12 cellular contexts compared by ENCODE assay signal in genomic region chr9:35835216-35835604, GRCh38. TPM values are rescaled to one million over a fixed set of nuclear protein-coding genes. Genes with fewer than 3 reads are reported as not detected.
DNase-seq lines count a peak whose midpoint lies in the region; ATAC-seq, FAIRE-seq and TF ChIP-seq lines count a peak whose summit lies in the region.
"Had no signal": no experiment of that assay in that cellular context is flagged by ENCODE, and none has a peak within 500 bp of the region (broad histone marks: within the 10 kb centered on the region; RNA-seq: fewer than 3 reads in every experiment).

No MANE protein-coding gene starts in this region.

- H3K36me3 ChIP-seq in small intestine (ENCODE audit: control insufficient read depth in 2 of 2, insufficient read depth in 2 of 2, low read length in 2 of 2): no peaks in the 10 kb centered on the region
- H3K36me3 ChIP-seq: suprapubic skin had no signal

- TF ChIP-seq CTCF in epithelial cell of esophagus (IDR thresholded peaks at IDR 0.05; ENCODE audit: insufficient read depth, low read depth, low read length, missing control alignments): peak; percentile 35

- no peaks in the 10 kb centered on the region for H3K27me3 ChIP-seq in small intestine (ENCODE audit: control insufficient read depth in 2 of 2, insufficient read depth in 2 of 2, low read length in 2 of 2)
- H3K27me3 ChIP-seq: suprapubic skin had no signal

- no peak overlapping the region for H3K27ac Mint-ChIP-seq in activated CD4-positive, alpha-beta T cell treated with anti-CD3 and anti-CD28 coated beads, Interleukin-2, amount 10 ng/mL, durations not matched to agents 7 days and 5 days
- no peak overlapping the region for H3K27ac Mint-ChIP-seq in natural killer cell treated with Interleukin-12 subunit alpha and Interleukin-12 subunit beta and Interleukin-15 and Interleukin-18, amount 100 ng/mL, for 72 hours
- H3K27ac Mint-ChIP-seq: immature natural killer cell had no signal

- CTCF ChIA-PET in activated CD4-positive, alpha-beta T cell treated with anti-CD3 and anti-CD28 coated beads, Interleukin-2, amount 10 ng/mL, durations not matched to agents 7 days and 5 days (lab: Charles Lee): interaction anchor here (0.8 to 2.5 kb wide), 9 partner anchors 9 to 86 kb away, joined by 3 to 9 read pairs (median 4); partner anchors contain the start of gene RGP1

- H3K4me3 ChIP-seq in epithelial cell of esophagus (ENCODE audit: low read length) (no peak overlapping the region), small intestine (ENCODE audit: low read depth in 1 of 2, low read length in 2 of 2) (no peak overlapping the region)
- H3K4me3 ChIP-seq: suprapubic skin had no signal

- DNase-seq in activated CD4-positive, alpha-beta T cell treated with anti-CD3 and anti-CD28 coated beads, Interleukin-2, amount 10 ng/mL, durations not matched to agents 7 days and 5 days: peak; percentile 35
- no peak for DNase-seq in activated CD4-positive, alpha-beta T cell treated with anti-CD3 and anti-CD28 coated beads for 1 hour
- DNase-seq in NCI-H69 (lab: John Stamatoyannopoulos, UW): peak; percentile 27
- peak; percentile 19 for DNase-seq in epithelial cell of esophagus (ENCODE audit: low read depth)
- peak; percentile 46 for DNase-seq in small intestine
- no peak for DNase-seq in natural killer cell treated with Interleukin-12 subunit alpha and Interleukin-12 subunit beta and Interleukin-15 and Interleukin-18, amount 100 ng/mL, for 72 hours (ENCODE audit: low spot score)
- DNase-seq: immature natural killer cell, NCI-H446 treated with DMSO at 0.1 percent for 48 hours had no signal

- no peaks in the 10 kb centered on the region for H3K36me3 Mint-ChIP-seq in activated CD4-positive, alpha-beta T cell treated with anti-CD3 and anti-CD28 coated beads, Interleukin-2, amount 10 ng/mL, durations not matched to agents 7 days and 5 days (ENCODE audit: low read depth)
- no peaks in the 10 kb centered on the region for H3K36me3 Mint-ChIP-seq in natural killer cell treated with Interleukin-12 subunit alpha and Interleukin-12 subunit beta and Interleukin-15 and Interleukin-18, amount 100 ng/mL, for 72 hours
- H3K36me3 Mint-ChIP-seq: immature natural killer cell had no signal

- 76 to 91% (median 76%) methylated on average over 3 of the region's 3 CpGs for WGBS in small intestine, 3 donors

- no peak for FAIRE-seq in small intestine (lab: Jason Lieb, UNC)

- H3K4me1 ChIP-seq in small intestine (ENCODE audit: control insufficient read depth in 2 of 2, insufficient read depth in 1 of 2, low read depth in 1 of 2, low read length in 1 of 2): peaks cover 3 to 4% of the 10 kb centered on the region in 2 donors

- no peak overlapping the region for H3K27ac ChIP-seq in small intestine (ENCODE audit: low read depth in 1 of 2, low read length in 1 of 2)
- H3K27ac ChIP-seq: suprapubic skin had no signal

- no peaks in the 10 kb centered on the region for H3K9me3 ChIP-seq in small intestine (ENCODE audit: control insufficient read depth, low read depth)
- H3K9me3 ChIP-seq: suprapubic skin had no signal

- H3K4me3 Mint-ChIP-seq in activated CD4-positive, alpha-beta T cell treated with anti-CD3 and anti-CD28 coated beads, Interleukin-2, amount 10 ng/mL, durations not matched to agents 7 days and 5 days: no peak overlapping the region
- H3K4me3 Mint-ChIP-seq in natural killer cell treated with Interleukin-12 subunit alpha and Interleukin-12 subunit beta and Interleukin-15 and Interleukin-18, amount 100 ng/mL, for 72 hours: no peak overlapping the region
- H3K4me3 Mint-ChIP-seq: immature natural killer cell had no signal

- H3K4me1 Mint-ChIP-seq in activated CD4-positive, alpha-beta T cell treated with anti-CD3 and anti-CD28 coated beads, Interleukin-2, amount 10 ng/mL, durations not matched to agents 7 days and 5 days: peaks cover 11% of the 10 kb centered on the region
- H3K4me1 Mint-ChIP-seq in natural killer cell treated with Interleukin-12 subunit alpha and Interleukin-12 subunit beta and Interleukin-15 and Interleukin-18, amount 100 ng/mL, for 72 hours (ENCODE audit: low read depth in 2 of 2): no peaks in the 10 kb centered on the region

- ATAC-seq in HG02981 (IDR thresholded peaks at IDR 0.05; ENCODE audit: unreplicated experiment): no peak
- ATAC-seq in natural killer cell treated with Interleukin-12 subunit alpha and Interleukin-12 subunit beta and Interleukin-15 and Interleukin-18, amount 100 ng/mL, for 72 hours: no peak
- ATAC-seq in HG03571 (IDR thresholded peaks at IDR 0.05; ENCODE audit: unreplicated experiment): no peak

- H3K9me3 Mint-ChIP-seq in activated CD4-positive, alpha-beta T cell treated with anti-CD3 and anti-CD28 coated beads, Interleukin-2, amount 10 ng/mL, durations not matched to agents 7 days and 5 days: no peaks in the 10 kb centered on the region
- no peaks in the 10 kb centered on the region for H3K9me3 Mint-ChIP-seq in natural killer cell treated with Interleukin-12 subunit alpha and Interleukin-12 subunit beta and Interleukin-15 and Interleukin-18, amount 100 ng/mL, for 72 hours
- H3K9me3 Mint-ChIP-seq: immature natural killer cell had no signal

- POLR2A ChIA-PET in activated CD4-positive, alpha-beta T cell treated with anti-CD3 and anti-CD28 coated beads, Interleukin-2, amount 10 ng/mL, durations not matched to agents 7 days and 5 days (lab: Charles Lee): no interaction called here

- no peaks in the 10 kb centered on the region for H3K27me3 Mint-ChIP-seq in activated CD4-positive, alpha-beta T cell treated with anti-CD3 and anti-CD28 coated beads, Interleukin-2, amount 10 ng/mL, durations not matched to agents 7 days and 5 days
- H3K27me3 Mint-ChIP-seq in natural killer cell treated with Interleukin-12 subunit alpha and Interleukin-12 subunit beta and Interleukin-15 and Interleukin-18, amount 100 ng/mL, for 72 hours: no peaks in the 10 kb centered on the region

RNA-seq across cellular contexts. Expression of gene TMEM8B, which starts 6.2 kb away (rescaled TPM):
- 1 to 10 TPM; 3.8 to 4.0 TPM for total RNA-seq in activated CD4-positive, alpha-beta T cell treated with anti-CD3 and anti-CD28 coated beads, Interleukin-2, amount 10 ng/mL, durations not matched to agents 7 days and 5 days
- 1 to 10 TPM in 2 of 3 donors, under 1 TPM in 1; 0.89 to 6.6 (median 2.4) TPM for polyA plus RNA-seq in small intestine
- total RNA-seq in natural killer cell treated with Interleukin-12 subunit alpha and Interleukin-12 subunit beta and Interleukin-15 and Interleukin-18, amount 100 ng/mL, for 72 hours: 1 to 10 TPM; 1.8 TPM

RNA-seq across cellular contexts. Expression of gene FAM221B, which starts 6.7 kb away (rescaled TPM):
- not detected for total RNA-seq in activated CD4-positive, alpha-beta T cell treated with anti-CD3 and anti-CD28 coated beads, Interleukin-2, amount 10 ng/mL, durations not matched to agents 7 days and 5 days
- polyA plus RNA-seq in small intestine: not detected
- total RNA-seq in natural killer cell treated with Interleukin-12 subunit alpha and Interleukin-12 subunit beta and Interleukin-15 and Interleukin-18, amount 100 ng/mL, for 72 hours: not detected
- total RNA-seq: skeletal muscle tissue, suprapubic skin had no signal
- polyA plus RNA-seq: immature natural killer cell had no signal

RNA-seq across cellular contexts. Expression of gene HINT2, which starts 20.4 kb away (rescaled TPM):
- total RNA-seq in activated CD4-positive, alpha-beta T cell treated with anti-CD3 and anti-CD28 coated beads, Interleukin-2, amount 10 ng/mL, durations not matched to agents 7 days and 5 days: 10 to 100 TPM; 56.5 to 69.9 TPM
- polyA plus RNA-seq in small intestine: 100 to 1,000 TPM in 2 of 3 donors, 10 to 100 TPM in 1; 83.4 to 138 (median 104) TPM
- 10 to 100 TPM; 40.8 to 46.8 TPM for total RNA-seq in natural killer cell treated with Interleukin-12 subunit alpha and Interleukin-12 subunit beta and Interleukin-15 and Interleukin-18, amount 100 ng/mL, for 72 hours

RNA-seq across cellular contexts. Expression of gene SPAG8, which starts 23.1 kb away (rescaled TPM):
- total RNA-seq in activated CD4-positive, alpha-beta T cell treated with anti-CD3 and anti-CD28 coated beads, Interleukin-2, amount 10 ng/mL, durations not matched to agents 7 days and 5 days: 1 to 10 TPM; 1.8 to 2.5 TPM
- under 1 TPM in 1 of 3 donors, not detected in 2; 0.49 TPM for polyA plus RNA-seq in small intestine
- 1 to 10 TPM in 1 of 2 donors, under 1 TPM in 1; 0.19 to 1.6 TPM for total RNA-seq in natural killer cell treated with Interleukin-12 subunit alpha and Interleukin-12 subunit beta and Interleukin-15 and Interleukin-18, amount 100 ng/mL, for 72 hours

RNA-seq across cellular contexts. Expression of gene OR13J1, which starts 35.0 kb away (rescaled TPM):
- not detected for total RNA-seq in activated CD4-positive, alpha-beta T cell treated with anti-CD3 and anti-CD28 coated beads, Interleukin-2, amount 10 ng/mL, durations not matched to agents 7 days and 5 days
- not detected for polyA plus RNA-seq in small intestine
- total RNA-seq in natural killer cell treated with Interleukin-12 subunit alpha and Interleukin-12 subunit beta and Interleukin-15 and Interleukin-18, amount 100 ng/mL, for 72 hours: not detected
- total RNA-seq: skeletal muscle tissue, suprapubic skin had no signal
- polyA plus RNA-seq: immature natural killer cell had no signal

Comparison
In these comparisons a context has a peak if more than half of its experiments do, and no peak if none do; other contexts are left out.
1. DNase-seq: peak in activated CD4-positive, alpha-beta T cell treated with anti-CD3 and anti-CD28 coated beads, Interleukin-2, amount 10 ng/mL, durations not matched to agents 7 days and 5 days (single experiment), NCI-H69 (single experiment), epithelial cell of esophagus (single experiment) and small intestine (single experiment); none in activated CD4-positive, alpha-beta T cell treated with anti-CD3 and anti-CD28 coated beads for 1 hour (single experiment) and natural killer cell treated with Interleukin-12 subunit alpha and Interleukin-12 subunit beta and Interleukin-15 and Interleukin-18, amount 100 ng/mL, for 72 hours (single experiment).